Comparison of ENCODE assay signal across 1 cellular context in the genomic region with DNA sequence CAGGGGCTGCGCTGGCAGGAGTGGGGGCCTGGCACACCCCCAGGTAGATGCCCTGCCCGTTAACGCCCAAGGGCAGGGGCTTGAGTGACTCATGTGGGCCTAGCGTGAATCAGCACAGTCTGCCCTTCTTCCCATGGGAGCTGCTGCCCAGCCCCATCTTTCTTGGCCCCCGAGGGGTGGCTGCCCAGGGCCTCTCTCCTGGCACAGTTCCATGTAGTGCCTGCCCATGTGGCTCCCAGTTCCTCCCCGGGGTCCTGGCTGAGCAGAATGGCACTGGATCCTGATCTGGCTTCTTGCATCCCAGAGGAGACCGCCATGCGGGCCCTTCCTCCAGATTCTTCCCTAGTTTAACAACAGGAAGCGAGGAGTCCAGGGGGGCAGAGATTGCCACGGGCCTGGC.
TF ChIP-seq lines count a peak whose summit lies in the region.

No MANE protein-coding gene starts in this region.

TF ChIP-seq in K562, 482 proteins besides CTCF, POLR2A, EP300 and RAD21:
- no peak for TF ChIP-seq ZNF586 (CRISPR knock-in tag; conservative IDR thresholded peaks at IDR 0.05)
- TF ChIP-seq POLR2G (IDR thresholded peaks at IDR 0.05; ENCODE audit: low read depth, low read length) = peak; percentile 36; the same call in 1 of the 2 replicates
